1 cellular context compared by ENCODE assay signal in the genomic region with DNA sequence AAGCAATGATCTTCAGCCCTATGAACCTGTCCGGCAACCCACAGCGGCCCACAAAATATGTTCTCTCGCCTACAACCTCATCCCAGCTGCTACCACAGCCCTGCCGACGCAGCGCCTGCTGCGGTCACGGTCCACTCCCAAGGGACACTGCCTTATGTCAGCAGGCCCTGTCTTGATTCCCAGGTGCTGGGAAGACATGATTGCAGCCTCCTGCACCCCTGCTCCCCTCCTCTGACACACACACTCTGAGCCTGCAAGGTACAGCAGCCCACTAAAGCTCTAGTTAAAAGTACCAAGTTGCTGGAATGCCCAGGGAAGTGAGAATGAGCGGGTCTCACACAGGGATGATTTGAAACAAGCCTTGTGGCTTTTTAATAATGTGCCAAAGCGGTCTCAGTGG.
TF ChIP-seq lines count a peak whose summit lies in the region.

No MANE protein-coding gene starts in this region.

TF ChIP-seq in GM23338, 12 proteins besides CTCF, POLR2A, EP300 and RAD21:
- TF ChIP-seq, protein P1, sequence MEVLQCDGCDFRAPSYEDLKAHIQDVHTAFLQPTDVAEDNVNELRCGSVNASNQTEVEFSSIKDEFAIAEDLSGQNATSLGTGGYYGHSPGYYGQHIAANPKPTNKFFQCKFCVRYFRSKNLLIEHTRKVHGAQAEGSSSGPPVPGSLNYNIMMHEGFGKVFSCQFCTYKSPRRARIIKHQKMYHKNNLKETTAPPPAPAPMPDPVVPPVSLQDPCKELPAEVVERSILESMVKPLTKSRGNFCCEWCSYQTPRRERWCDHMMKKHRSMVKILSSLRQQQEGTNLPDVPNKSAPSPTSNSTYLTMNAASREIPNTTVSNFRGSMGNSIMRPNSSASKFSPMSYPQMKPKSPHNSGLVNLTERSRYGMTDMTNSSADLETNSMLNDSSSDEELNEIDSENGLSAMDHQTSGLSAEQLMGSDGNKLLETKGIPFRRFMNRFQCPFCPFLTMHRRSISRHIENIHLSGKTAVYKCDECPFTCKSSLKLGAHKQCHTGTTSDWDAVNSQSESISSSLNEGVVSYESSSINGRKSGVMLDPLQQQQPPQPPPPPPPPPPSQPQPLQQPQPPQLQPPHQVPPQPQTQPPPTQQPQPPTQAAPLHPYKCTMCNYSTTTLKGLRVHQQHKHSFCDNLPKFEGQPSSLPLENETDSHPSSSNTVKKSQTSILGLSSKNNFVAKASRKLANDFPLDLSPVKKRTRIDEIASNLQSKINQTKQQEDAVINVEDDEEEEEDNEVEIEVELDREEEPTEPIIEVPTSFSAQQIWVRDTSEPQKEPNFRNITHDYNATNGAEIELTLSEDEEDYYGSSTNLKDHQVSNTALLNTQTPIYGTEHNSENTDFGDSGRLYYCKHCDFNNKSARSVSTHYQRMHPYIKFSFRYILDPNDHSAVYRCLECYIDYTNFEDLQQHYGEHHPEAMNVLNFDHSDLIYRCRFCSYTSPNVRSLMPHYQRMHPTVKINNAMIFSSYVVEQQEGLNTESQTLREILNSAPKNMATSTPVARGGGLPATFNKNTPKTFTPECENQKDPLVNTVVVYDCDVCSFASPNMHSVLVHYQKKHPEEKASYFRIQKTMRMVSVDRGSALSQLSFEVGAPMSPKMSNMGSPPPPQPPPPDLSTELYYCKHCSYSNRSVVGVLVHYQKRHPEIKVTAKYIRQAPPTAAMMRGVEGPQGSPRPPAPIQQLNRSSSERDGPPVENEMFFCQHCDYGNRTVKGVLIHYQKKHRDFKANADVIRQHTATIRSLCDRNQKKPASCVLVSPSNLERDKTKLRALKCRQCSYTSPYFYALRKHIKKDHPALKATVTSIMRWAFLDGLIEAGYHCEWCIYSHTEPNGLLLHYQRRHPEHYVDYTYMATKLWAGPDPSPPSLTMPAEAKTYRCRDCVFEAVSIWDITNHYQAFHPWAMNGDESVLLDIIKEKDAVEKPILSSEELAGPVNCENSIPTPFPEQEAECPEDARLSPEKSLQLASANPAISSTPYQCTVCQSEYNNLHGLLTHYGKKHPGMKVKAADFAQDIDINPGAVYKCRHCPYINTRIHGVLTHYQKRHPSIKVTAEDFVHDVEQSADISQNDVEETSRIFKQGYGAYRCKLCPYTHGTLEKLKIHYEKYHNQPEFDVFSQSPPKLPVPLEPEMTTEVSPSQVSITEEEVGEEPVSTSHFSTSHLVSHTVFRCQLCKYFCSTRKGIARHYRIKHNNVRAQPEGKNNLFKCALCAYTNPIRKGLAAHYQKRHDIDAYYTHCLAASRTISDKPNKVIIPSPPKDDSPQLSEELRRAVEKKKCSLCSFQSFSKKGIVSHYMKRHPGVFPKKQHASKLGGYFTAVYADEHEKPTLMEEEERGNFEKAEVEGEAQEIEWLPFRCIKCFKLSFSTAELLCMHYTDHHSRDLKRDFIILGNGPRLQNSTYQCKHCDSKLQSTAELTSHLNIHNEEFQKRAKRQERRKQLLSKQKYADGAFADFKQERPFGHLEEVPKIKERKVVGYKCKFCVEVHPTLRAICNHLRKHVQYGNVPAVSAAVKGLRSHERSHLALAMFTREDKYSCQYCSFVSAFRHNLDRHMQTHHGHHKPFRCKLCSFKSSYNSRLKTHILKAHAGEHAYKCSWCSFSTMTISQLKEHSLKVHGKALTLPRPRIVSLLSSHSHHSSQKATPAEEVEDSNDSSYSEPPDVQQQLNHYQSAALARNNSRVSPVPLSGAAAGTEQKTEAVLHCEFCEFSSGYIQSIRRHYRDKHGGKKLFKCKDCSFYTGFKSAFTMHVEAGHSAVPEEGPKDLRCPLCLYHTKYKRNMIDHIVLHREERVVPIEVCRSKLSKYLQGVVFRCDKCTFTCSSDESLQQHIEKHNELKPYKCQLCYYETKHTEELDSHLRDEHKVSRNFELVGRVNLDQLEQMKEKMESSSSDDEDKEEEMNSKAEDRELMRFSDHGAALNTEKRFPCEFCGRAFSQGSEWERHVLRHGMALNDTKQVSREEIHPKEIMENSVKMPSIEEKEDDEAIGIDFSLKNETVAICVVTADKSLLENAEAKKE (CRISPR knock-in tag; IDR thresholded peaks at IDR 0.05), result no peak
